33 cellular contexts compared by ENCODE assay signal in the genomic region with DNA sequence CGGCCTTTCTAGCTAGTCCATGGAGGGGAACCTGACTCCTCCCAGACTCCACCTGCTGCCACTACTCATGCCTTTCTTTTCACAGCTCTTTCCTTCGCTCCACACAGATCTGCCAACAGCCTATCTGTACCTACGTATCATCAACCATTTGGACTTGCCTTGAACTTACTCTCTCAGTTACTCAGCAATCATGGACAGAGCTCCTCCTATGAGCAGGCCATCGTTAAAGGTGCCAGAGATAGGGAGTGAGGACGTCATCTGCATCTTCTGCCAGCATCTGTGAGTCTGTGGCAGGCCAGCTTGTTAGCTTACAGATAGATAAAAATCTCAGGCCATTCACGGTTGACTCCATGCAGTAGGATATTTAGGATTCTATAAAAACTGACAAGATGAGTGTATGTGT.
DNase-seq lines count a peak whose midpoint lies in the region; ATAC-seq, FAIRE-seq and TF ChIP-seq lines count a peak whose summit lies in the region.
"Had no signal": no experiment of that assay in that cellular context is flagged by ENCODE, and none has a peak within 500 bp of the region (broad histone marks: within the 10 kb centered on the region; RNA-seq: fewer than 3 reads in every experiment).

No MANE protein-coding gene starts in this region.

- ATAC-seq in IMR-90 (ENCODE audit: low read depth): no peak
- ATAC-seq in WTC11: peak; percentile 67
- no peak for ATAC-seq in pancreas
- ATAC-seq: activated T-cell treated with anti-CD3 and anti-CD28 coated beads, Interleukin-2, amount 50 U/mL, for 72 hours; effector memory CD8-positive, alpha-beta T cell; gastroesophageal sphincter; HCT116; stimulated activated naive B cell treated with anti-CD40 and anti-IgM and Interleukin-4, amounts not matched to agents 10 μg/mL and 1 μg/mL and 100 μg/mL, for 72 hours; upper lobe of right lung had no signal

- no TSS peak for BruUV-seq in IMR-90 (replicated peaks; lab: Mats Ljungman, UMichigan)

- H4K91ac ChIP-seq in IMR-90 (ENCODE audit: insufficient read depth, low read depth, low read length): no peak overlapping the region

- H3K14ac ChIP-seq in IMR-90 (replicated peaks; ENCODE audit: low read depth, low read length): no peak overlapping the region

- H3K4me1 ChIP-seq in BE2C: no peaks in the 10 kb centered on the region
- no peaks in the 10 kb centered on the region for H3K4me1 ChIP-seq in IMR-90 (ENCODE audit: control insufficient read depth, insufficient read depth, low read length)
- H3K4me1 ChIP-seq in pancreas: no peaks in the 10 kb centered on the region
- H3K4me1 ChIP-seq: esophagus muscularis mucosa, gastroesophageal sphincter, prostate gland, upper lobe of right lung had no signal

- no peak overlapping the region for H2BK20ac ChIP-seq in IMR-90 (ENCODE audit: low read depth, low read length)

- H3K27ac ChIP-seq in IMR-90 (ENCODE audit: insufficient read depth, low read length) (no peak overlapping the region), pancreas (no peak overlapping the region)
- H3K27ac ChIP-seq: esophagus muscularis mucosa, gastroesophageal sphincter, hepatocyte, HL-60, prostate gland, upper lobe of right lung had no signal

- no peaks in the 10 kb centered on the region for H3K9me1 ChIP-seq in IMR-90 (ENCODE audit: insufficient read depth, low read length)

- H3K9me3 ChIP-seq in BE2C (no peaks in the 10 kb centered on the region), IMR-90 (ENCODE audit: control insufficient read depth, insufficient read depth, low read length) (no peaks in the 10 kb centered on the region), pancreas (no peaks in the 10 kb centered on the region)
- H3K9me3 ChIP-seq: esophagus muscularis mucosa, gastroesophageal sphincter, prostate gland, upper lobe of right lung had no signal

- H3K36me3 ChIP-seq in BE2C: no peaks in the 10 kb centered on the region
- H3K36me3 ChIP-seq in IMR-90 (ENCODE audit: control insufficient read depth, insufficient read depth, low read length): no peaks in the 10 kb centered on the region
- H3K36me3 ChIP-seq in pancreas: no peaks in the 10 kb centered on the region
- H3K36me3 ChIP-seq: esophagus muscularis mucosa, gastroesophageal sphincter, prostate gland, upper lobe of right lung had no signal

- no peak overlapping the region for H4K8ac ChIP-seq in IMR-90 (ENCODE audit: low read depth in 2 of 2, low read length in 2 of 2)

- dilution Hi-C loops in IMR-90 (cut with HindIII; ENCODE audit: low sequenced_read_pairs, unreplicated experiment): no loop called here

- 36% methylated on average over 3 of the region's 6 CpGs; no CpG with 5 or more reads in 1 of the 2 experiments for WGBS in IMR-90 (ENCODE audit: extremely low coverage in 2 of 2, insufficient read length in 1 of 2), 2 experiments
- WGBS in pancreas, 2 donors: 56 to 58% methylated on average over 6 of the region's 6 CpGs

- H2AK9ac ChIP-seq in IMR-90 (replicated peaks; ENCODE audit: low read depth, low read length, poor library complexity): no peak overlapping the region

- no peak overlapping the region for H3K18ac ChIP-seq in IMR-90 (ENCODE audit: low read depth, low read length)

- intact Hi-C loops in IMR-90 (cut with micrococcal nuclease) (loop anchor here (5.0 kb wide), 2 partner anchors 163 to 213 kb away; a partner anchor contains a TSS), pancreas (cut with DNase I) (loop anchor here in 2 of 3 donors (5.0 kb wide), 2 partner anchors 88 to 228 kb away; no protein-coding TSS in a partner anchor)

- H3K4me1 Mint-ChIP-seq in WTC11: peaks cover 12% of the 10 kb centered on the region
- H3K4me1 Mint-ChIP-seq in activated CD4-positive, alpha-beta memory T cell treated with anti-CD3 and anti-CD28 coated beads, Interleukin-2, amount 10 ng/mL, durations not matched to agents 7 days and 5 days: no peaks in the 10 kb centered on the region

- no peak overlapping the region for H3K56ac ChIP-seq in IMR-90 (ENCODE audit: extremely low read depth, insufficient read depth, low read length)

- POLR2A ChIA-PET in IMR-90 (lab: Charles Lee; ENCODE audit: unreplicated experiment) (no interaction called here), WTC11 (lab: Charles Lee) (interaction anchor here (1.1 to 1.6 kb wide), 3 partner anchors 87 to 163 kb away, joined by 3 to 7 read pairs (median 5); a partner anchor contains a TSS)
- POLR2A ChIA-PET in activated CD4-positive, alpha-beta memory T cell treated with anti-CD3 and anti-CD28 coated beads, Interleukin-2, amount 10 ng/mL, durations not matched to agents 7 days and 5 days (lab: Charles Lee): interaction anchor here (1.2 to 1.8 kb wide), 2 partner anchors 87 to 229 kb away, joined by 4 to 5 read pairs; no protein-coding TSS in a partner anchor

- no peak overlapping the region for H3K23ac ChIP-seq in IMR-90 (ENCODE audit: low read depth, low read length)

- no peak for FAIRE-seq in pancreas (lab: Jason Lieb, UNC)
- FAIRE-seq: colon had no signal

- no peak overlapping the region for H2AK5ac ChIP-seq in IMR-90 (ENCODE audit: low read depth, low read length)

- no peak overlapping the region for H2BK5ac ChIP-seq in IMR-90 (ENCODE audit: low read depth, low read length, poor library complexity, severe bottlenecking)

- TF ChIP-seq POLR2A in IMR-90 (IDR thresholded peaks at IDR 0.05; ENCODE audit: low read depth, low read length): no peak

- 0 out of 2 replicates have a peak overlapping the region, but pooled peaks have one; percentile 16 for H3K27ac Mint-ChIP-seq in WTC11
- no peak overlapping the region for H3K27ac Mint-ChIP-seq in activated CD4-positive, alpha-beta memory T cell treated with anti-CD3 and anti-CD28 coated beads, Interleukin-2, amount 10 ng/mL, durations not matched to agents 7 days and 5 days
- H3K27ac Mint-ChIP-seq: activated T-cell treated with anti-CD3 and anti-CD28 coated beads, Interleukin-2, amount 50 U/mL, for 72 hours; effector memory CD8-positive, alpha-beta T cell; memory B cell; stimulated activated naive B cell treated with anti-CD40 and anti-IgM and Interleukin-4, amounts not matched to agents 10 μg/mL and 1 μg/mL and 100 μg/mL, for 72 hours; T-helper 2 cell treated with Interferon-gamma antibody and Interleukin-4, amounts not matched to agents 5 μg/mL and 100 μg/mL, for 36 hours had no signal

- H3K4me3 Mint-ChIP-seq in WTC11: 0 out of 2 replicates have a peak overlapping the region, but pooled peaks have one; percentile 1
- H3K4me3 Mint-ChIP-seq in activated CD4-positive, alpha-beta memory T cell treated with anti-CD3 and anti-CD28 coated beads, Interleukin-2, amount 10 ng/mL, durations not matched to agents 7 days and 5 days: no peak overlapping the region
- H3K4me3 Mint-ChIP-seq: activated T-cell treated with anti-CD3 and anti-CD28 coated beads, Interleukin-2, amount 50 U/mL, for 72 hours; effector memory CD8-positive, alpha-beta T cell; memory B cell; stimulated activated naive B cell treated with anti-CD40 and anti-IgM and Interleukin-4, amounts not matched to agents 10 μg/mL and 1 μg/mL and 100 μg/mL, for 72 hours; T-helper 2 cell treated with Interferon-gamma antibody and Interleukin-4, amounts not matched to agents 5 μg/mL and 100 μg/mL, for 36 hours had no signal

- H3K9ac ChIP-seq in IMR-90 (ENCODE audit: low read depth, low read length): no peak overlapping the region

- in situ Hi-C loops in IMR-90 (cut with MboI; ENCODE audit: low sequenced_read_pairs): loop anchor here (5.0 kb wide), 1 partner anchor 228 kb away; no protein-coding TSS in a partner anchor

- H4K20me1 ChIP-seq in IMR-90 (ENCODE audit: insufficient read depth, low read length): no peaks in the 10 kb centered on the region

- CTCF ChIA-PET in IMR-90 (lab: Yijun Ruan, JAX) (interaction anchor here (0.9 to 1.7 kb wide), 2 partner anchors 87 to 228 kb away, joined by 9 to 13 read pairs; no protein-coding TSS in a partner anchor), WTC11 (lab: Charles Lee) (interaction anchor here (0.5 to 7.2 kb wide), 15 partner anchors 9 to 427 kb away, joined by 3 to 150 read pairs (median 6); a partner anchor contains a TSS)
- CTCF ChIA-PET in activated CD4-positive, alpha-beta memory T cell treated with anti-CD3 and anti-CD28 coated beads, Interleukin-2, amount 10 ng/mL, durations not matched to agents 7 days and 5 days (lab: Charles Lee): interaction anchor here (0.6 to 9.0 kb wide), 9 partner anchors 17 to 247 kb away, joined by 3 to 105 read pairs (median 5); no protein-coding TSS in a partner anchor

- H3K4ac ChIP-seq in IMR-90 (ENCODE audit: low read depth, low read length): no peak overlapping the region

- no peak overlapping the region for H2BK15ac ChIP-seq in IMR-90 (ENCODE audit: low read depth, low read length)

- TF ChIP-seq CTCF in BE2C (IDR thresholded peaks at IDR 0.05; ENCODE audit: low read depth, low read length): no peak
- no peak for TF ChIP-seq CTCF in IMR-90 (conservative IDR thresholded peaks at IDR 0.05; ENCODE audit: low read depth, low read length)
- no peak for TF ChIP-seq CTCF in WTC11 (IDR thresholded peaks at IDR 0.05)
- no peak for TF ChIP-seq CTCF in fibroblast of mammary gland (conservative IDR thresholded peaks at IDR 0.05; ENCODE audit: control insufficient read depth, insufficient read depth, low read depth, low read length)
- TF ChIP-seq CTCF in pancreas (IDR thresholded peaks at IDR 0.05): no peak

- DNase-seq in BE2C: peak; percentile 11
- peak; percentile 26 for DNase-seq in IMR-90
- no peak for DNase-seq in WTC11 (ENCODE audit: low spot score)
- peak; percentile 45 for DNase-seq in fibroblast of mammary gland (ENCODE audit: low read depth)
- no peak for DNase-seq in effector CD4-positive, alpha-beta T cell
- DNase-seq in activated CD4-positive, alpha-beta memory T cell treated with anti-CD3 and anti-CD28 coated beads, Interleukin-2, amount 10 ng/mL, durations not matched to agents 7 days and 5 days: no peak
- no peak for DNase-seq in retina
- DNase-seq in pancreas: no peak
- DNase-seq: ACHN; activated CD4-positive, alpha-beta T cell treated with anti-CD3 and anti-CD28 coated beads, Interleukin-2, amount 50 U/mL, for 1 hour; activated naive CD4-positive, alpha-beta T cell treated with Interleukin-2 at 50 U/mL for 16 hours; activated T-cell treated with anti-CD3 and anti-CD28 coated beads, Interleukin-2, amount 50 U/mL, for 72 hours; amygdala; DMS153; effector memory CD8-positive, alpha-beta T cell; GF-D8; Kasumi-1; NCI-H1048; NCI-H1694 treated with DMSO at 0.1 percent for 48 hours; NCI-H2227 treated with DMSO at 0.1 percent for 48 hours; NCI-H82; stimulated activated CD4-positive, alpha-beta T cell treated with anti-CD3 and anti-CD28 coated beads, Interleukin-15, amount 100 ng/mL, for 24 hours; stimulated activated naive B cell treated with anti-CD40 and anti-IgM and Interleukin-4, amounts not matched to agents 10 μg/mL and 1 μg/mL and 100 μg/mL, for 72 hours; upper lobe of right lung had no signal

- H2BK120ac ChIP-seq in IMR-90 (ENCODE audit: low read depth, low read length): no peak overlapping the region

- H3K4me3 ChIP-seq in BE2C (ENCODE audit: low read depth, low read length): no peak overlapping the region
- no peak overlapping the region for H3K4me3 ChIP-seq in IMR-90 (ENCODE audit: insufficient read depth, low read depth, low read length)
- no peak overlapping the region for H3K4me3 ChIP-seq in fibroblast of mammary gland (ENCODE audit: control insufficient read depth, low read depth, low read length)
- H3K4me3 ChIP-seq in pancreas: no peak overlapping the region
- H3K4me3 ChIP-seq: esophagus muscularis mucosa, gastroesophageal sphincter, hepatocyte, prostate gland, upper lobe of right lung had no signal

- H3K4me2 ChIP-seq in IMR-90 (ENCODE audit: low read depth, low read length): no peak overlapping the region
- H3K4me2 ChIP-seq: hepatocyte had no signal

- peak overlapping the region; percentile 34 for H2AFZ ChIP-seq in IMR-90 (replicated peaks; ENCODE audit: low read length, poor library complexity)
- H2AFZ ChIP-seq: hepatocyte had no signal

- TF ChIP-seq RAD21 in IMR-90 (IDR thresholded peaks at IDR 0.05; ENCODE audit: low read length): no peak

- H3K9me3 Mint-ChIP-seq in WTC11: no peaks in the 10 kb centered on the region
- H3K9me3 Mint-ChIP-seq in activated CD4-positive, alpha-beta memory T cell treated with anti-CD3 and anti-CD28 coated beads, Interleukin-2, amount 10 ng/mL, durations not matched to agents 7 days and 5 days: no peaks in the 10 kb centered on the region
- H3K9me3 Mint-ChIP-seq: activated T-cell treated with anti-CD3 and anti-CD28 coated beads, Interleukin-2, amount 50 U/mL, for 72 hours; effector memory CD8-positive, alpha-beta T cell; memory B cell; stimulated activated naive B cell treated with anti-CD40 and anti-IgM and Interleukin-4, amounts not matched to agents 10 μg/mL and 1 μg/mL and 100 μg/mL, for 72 hours; T-helper 2 cell treated with Interferon-gamma antibody and Interleukin-4, amounts not matched to agents 5 μg/mL and 100 μg/mL, for 36 hours had no signal

- H4K5ac ChIP-seq in IMR-90 (ENCODE audit: low read depth, low read length): no peak overlapping the region

- no peaks in the 10 kb centered on the region for H3K36me3 Mint-ChIP-seq in WTC11
- no peaks in the 10 kb centered on the region for H3K36me3 Mint-ChIP-seq in activated CD4-positive, alpha-beta memory T cell treated with anti-CD3 and anti-CD28 coated beads, Interleukin-2, amount 10 ng/mL, durations not matched to agents 7 days and 5 days (ENCODE audit: low read depth)
- H3K36me3 Mint-ChIP-seq: memory B cell; stimulated activated naive B cell treated with anti-CD40 and anti-IgM and Interleukin-4, amounts not matched to agents 10 μg/mL and 1 μg/mL and 100 μg/mL, for 72 hours had no signal

- H3K79me1 ChIP-seq in IMR-90 (ENCODE audit: low read depth in 1 of 2, low read length in 2 of 2): no peaks in the 10 kb centered on the region

- H3K27me3 ChIP-seq in BE2C (no peaks in the 10 kb centered on the region), IMR-90 (ENCODE audit: control insufficient read depth, insufficient read depth, low read length) (peaks cover 28% of the 10 kb centered on the region), pancreas (no peaks in the 10 kb centered on the region)
- H3K27me3 ChIP-seq: esophagus muscularis mucosa, gastroesophageal sphincter, hepatocyte, upper lobe of right lung had no signal

- no peaks in the 10 kb centered on the region for H3K27me3 Mint-ChIP-seq in WTC11 (ENCODE audit: low read depth)
- no peaks in the 10 kb centered on the region for H3K27me3 Mint-ChIP-seq in activated CD4-positive, alpha-beta memory T cell treated with anti-CD3 and anti-CD28 coated beads, Interleukin-2, amount 10 ng/mL, durations not matched to agents 7 days and 5 days

Comparison
In these comparisons a context has a peak if more than half of its experiments do, and no peak if none do; other contexts are left out.
1. DNase-seq: peak in BE2C (single experiment), IMR-90 (single experiment) and fibroblast of mammary gland (single experiment); none in WTC11 (single experiment), effector CD4-positive, alpha-beta T cell (single experiment), activated CD4-positive, alpha-beta memory T cell treated with anti-CD3 and anti-CD28 coated beads, Interleukin-2, amount 10 ng/mL, durations not matched to agents 7 days and 5 days (single experiment), retina (single experiment) and pancreas (0 of 6).